In genomic region chr6:96521625-96522468, GRCh38 we compare ENCODE assay signal across 1 cellular context.
TF ChIP-seq lines count a peak whose summit lies in the region.

Gene UFL1, plus strand, starts transcription at chr6:96521806. Its CDS starts 68 bp downstream, at chr6:96521874.

TF ChIP-seq in HepG2, 621 proteins besides CTCF, POLR2A, EP300 and RAD21 (continued from another document and continues in another):
- TF ChIP-seq POGK (CRISPR knock-in tag; conservative IDR thresholded peaks at IDR 0.05): peak; percentile 97
- TF ChIP-seq TIGD3 (CRISPR knock-in tag; IDR thresholded peaks at IDR 0.05; ENCODE audit: borderline replicate concordance): 0 out of 2 replicates have a peak, but pooled peaks have one; percentile 72
- TF ChIP-seq HOXA3 (CRISPR knock-in tag; IDR thresholded peaks at IDR 0.05): peak; percentile 92
- TF ChIP-seq PAXIP1 (CRISPR knock-in tag; conservative IDR thresholded peaks at IDR 0.05): peak; percentile 74
- TF ChIP-seq AGO1 (IDR thresholded peaks at IDR 0.05; ENCODE audit: low read depth, low read length, poor library complexity, severe bottlenecking): peak; percentile 77
- peak; percentile 75 for TF ChIP-seq PHF20 (CRISPR knock-in tag; IDR thresholded peaks at IDR 0.05)
- TF ChIP-seq ZSCAN31 (CRISPR knock-in tag; IDR thresholded peaks at IDR 0.05; ENCODE audit: low read depth): peak; percentile 56; the same call in 1 of the 2 replicates
- no peak; the same call in none of the 2 replicates for TF ChIP-seq SMYD3 (CRISPR knock-in tag; IDR thresholded peaks at IDR 0.05)
- TF ChIP-seq JDP2 (CRISPR knock-in tag; IDR thresholded peaks at IDR 0.05; ENCODE audit: borderline replicate concordance): no peak
- TF ChIP-seq GABPA (IDR thresholded peaks at IDR 0.05; ENCODE audit: low read depth, low read length): peak; percentile 37
- peak; percentile 83 for TF ChIP-seq GABPA (CRISPR knock-in tag; IDR thresholded peaks at IDR 0.05; ENCODE audit: low read depth)
- peak; percentile 96 for TF ChIP-seq BCL3 (CRISPR knock-in tag; IDR thresholded peaks at IDR 0.05)
- peak; percentile 36 for TF ChIP-seq XRCC5 (optimal IDR thresholded peaks at IDR 0.05; ENCODE audit: low read length)
- no peak for TF ChIP-seq ZNF251 (CRISPR knock-in tag; IDR thresholded peaks at IDR 0.05)
- peak; percentile 60; the same call in 1 of the 2 replicates for TF ChIP-seq THAP9 (CRISPR knock-in tag; IDR thresholded peaks at IDR 0.05; ENCODE audit: borderline replicate concordance)
- TF ChIP-seq ZC3H4 (CRISPR knock-in tag; IDR thresholded peaks at IDR 0.05; ENCODE audit: borderline replicate concordance): no peak
- TF ChIP-seq ZSCAN9 (CRISPR knock-in tag; IDR thresholded peaks at IDR 0.05; ENCODE audit: borderline replicate concordance): 0 out of 2 replicates have a peak, but pooled peaks have one; percentile 24
- peak; percentile 80 for TF ChIP-seq ZNF331 (CRISPR knock-in tag; IDR thresholded peaks at IDR 0.05)
- TF ChIP-seq SRF (IDR thresholded peaks at IDR 0.05; ENCODE audit: low read depth, low read length): peak; percentile 57; the same call in 1 of the 2 replicates
- TF ChIP-seq ZFY (CRISPR knock-in tag; IDR thresholded peaks at IDR 0.05): peak; percentile 98
- no peak for TF ChIP-seq RFXAP (CRISPR knock-in tag; IDR thresholded peaks at IDR 0.05; ENCODE audit: borderline replicate concordance)
- no peak for TF ChIP-seq ZNF513 (CRISPR knock-in tag; conservative IDR thresholded peaks at IDR 0.05)
- TF ChIP-seq TRAFD1 (CRISPR knock-in tag; IDR thresholded peaks at IDR 0.05; ENCODE audit: borderline replicate concordance): no peak
- TF ChIP-seq ZEB1 (IDR thresholded peaks at IDR 0.05; ENCODE audit: insufficient replicate concordance, low read depth): peak; percentile 47
- TF ChIP-seq AKAP8 (CRISPR knock-in tag; IDR thresholded peaks at IDR 0.05): no peak
- peak; percentile 93; the same call in 1 of the 2 replicates for TF ChIP-seq ZNF749 (CRISPR knock-in tag; IDR thresholded peaks at IDR 0.05; ENCODE audit: borderline replicate concordance)
- TF ChIP-seq HNF4A (CRISPR knock-in tag; IDR thresholded peaks at IDR 0.05): peak; percentile 79
- no peak for TF ChIP-seq ZNF30 (CRISPR knock-in tag; IDR thresholded peaks at IDR 0.05)
- no peak for TF ChIP-seq LBX2 (CRISPR knock-in tag; IDR thresholded peaks at IDR 0.05; ENCODE audit: borderline replicate concordance)
- peak; percentile 78 for TF ChIP-seq HNF1B (CRISPR knock-in tag; IDR thresholded peaks at IDR 0.05)
- no peak for TF ChIP-seq ZUFSP (CRISPR knock-in tag; IDR thresholded peaks at IDR 0.05; ENCODE audit: borderline replicate concordance)
- peak; percentile 95 for TF ChIP-seq MEIS1 (CRISPR knock-in tag; IDR thresholded peaks at IDR 0.05; ENCODE audit: borderline replicate concordance)
- TF ChIP-seq RCOR2 (CRISPR knock-in tag; IDR thresholded peaks at IDR 0.05): no peak
- no peak for TF ChIP-seq MTF1 (CRISPR knock-in tag; IDR thresholded peaks at IDR 0.05)
- peak; percentile 75; the same call in 1 of the 2 replicates for TF ChIP-seq ZBTB26 (CRISPR knock-in tag; IDR thresholded peaks at IDR 0.05; ENCODE audit: borderline replicate concordance)
- no peak for TF ChIP-seq SP140L (CRISPR knock-in tag; IDR thresholded peaks at IDR 0.05; ENCODE audit: borderline replicate concordance)
- TF ChIP-seq SAP130 (CRISPR knock-in tag; IDR thresholded peaks at IDR 0.05; ENCODE audit: low read depth): peak; percentile 86
- TF ChIP-seq NRL (CRISPR knock-in tag; IDR thresholded peaks at IDR 0.05; ENCODE audit: borderline replicate concordance): peak; percentile 94
- TF ChIP-seq NR2C2 (CRISPR knock-in tag; IDR thresholded peaks at IDR 0.05; ENCODE audit: borderline replicate concordance): peak; percentile 67; the same call in 1 of the 2 replicates
